In the genomic region with DNA sequence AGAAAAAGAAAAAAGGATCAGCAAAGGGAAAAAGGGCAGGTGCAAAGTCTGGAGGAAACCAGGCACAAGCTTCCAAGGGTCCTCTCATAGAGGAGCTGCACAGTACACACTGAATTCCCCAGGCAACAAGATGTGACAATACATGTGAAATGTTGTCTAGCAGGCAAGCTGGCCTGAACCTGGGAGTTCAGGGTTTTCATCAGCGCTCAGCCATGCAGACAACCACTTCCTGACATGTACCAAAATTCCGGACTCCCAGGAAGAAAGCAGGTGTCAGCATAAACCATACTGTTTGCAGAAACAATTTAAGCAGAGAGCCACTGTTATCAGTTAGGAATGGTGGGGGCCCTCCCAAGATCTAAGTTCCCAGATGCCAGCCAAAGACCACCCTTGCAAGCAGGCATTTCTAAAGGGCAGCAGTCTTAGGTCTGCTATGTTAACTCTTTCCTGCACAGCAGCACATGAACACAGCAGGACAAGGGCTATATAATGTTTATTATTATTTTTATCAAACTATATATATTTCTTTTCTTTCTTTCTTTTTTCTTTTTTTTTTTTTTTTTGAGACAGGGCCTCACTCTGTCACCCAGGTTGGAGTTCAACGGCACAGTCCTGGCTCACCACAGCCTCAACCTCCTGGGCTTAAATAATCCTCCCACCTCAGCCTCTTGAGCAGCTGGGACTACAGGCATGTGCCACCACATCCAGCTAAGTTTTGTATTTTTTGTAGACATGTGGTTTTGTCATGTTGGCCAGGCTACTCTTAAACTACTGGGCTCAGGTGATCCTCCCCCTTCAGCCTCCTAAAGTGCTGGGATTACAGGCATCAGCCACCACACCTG, we compare ENCODE assay signal across 8 cellular contexts.
DNase-seq lines count a peak whose midpoint lies in the region; ATAC-seq and TF ChIP-seq lines count a peak whose summit lies in the region.

No MANE protein-coding gene starts in this region.

- peak; percentile 82 for ATAC-seq in GM21619 (IDR thresholded peaks at IDR 0.05; ENCODE audit: unreplicated experiment)
- no peak for ATAC-seq in HG03025 (IDR thresholded peaks at IDR 0.05; ENCODE audit: low FRiP score, unreplicated experiment)
- no peak for ATAC-seq in GM18873 (IDR thresholded peaks at IDR 0.05; ENCODE audit: low FRiP score, unreplicated experiment)

- DNase-seq in GM12865 (ENCODE audit: low read depth) (peak; percentile 74), NCI-H345 (lab: John Stamatoyannopoulos, UW) (peak; percentile 17), left kidney (ENCODE audit: low read depth, low spot score) (peak; percentile 78), NCI-H524 treated with DMSO at 0.1 percent for 48 hours (lab: John Stamatoyannopoulos, UW) (no peak)
- no peak for DNase-seq in effector CD4-positive, alpha-beta T cell

- TF ChIP-seq CTCF in GM12865 (IDR thresholded peaks at IDR 0.05; ENCODE audit: insufficient read depth, low read depth, low read length, missing control alignments): no peak

- no peak overlapping the region for H3K4me3 ChIP-seq in GM12865 (ENCODE audit: low read depth, low read length)

Comparison
In these comparisons a context has a peak if more than half of its experiments do, and no peak if none do; other contexts are left out.
1. DNase-seq: peak in GM12865 (single experiment), NCI-H345 (single experiment) and left kidney (single experiment); none in NCI-H524 treated with DMSO at 0.1 percent for 48 hours (single experiment) and effector CD4-positive, alpha-beta T cell (single experiment).